Comparison of ENCODE assay signal across 17 cellular contexts in the genomic region with DNA sequence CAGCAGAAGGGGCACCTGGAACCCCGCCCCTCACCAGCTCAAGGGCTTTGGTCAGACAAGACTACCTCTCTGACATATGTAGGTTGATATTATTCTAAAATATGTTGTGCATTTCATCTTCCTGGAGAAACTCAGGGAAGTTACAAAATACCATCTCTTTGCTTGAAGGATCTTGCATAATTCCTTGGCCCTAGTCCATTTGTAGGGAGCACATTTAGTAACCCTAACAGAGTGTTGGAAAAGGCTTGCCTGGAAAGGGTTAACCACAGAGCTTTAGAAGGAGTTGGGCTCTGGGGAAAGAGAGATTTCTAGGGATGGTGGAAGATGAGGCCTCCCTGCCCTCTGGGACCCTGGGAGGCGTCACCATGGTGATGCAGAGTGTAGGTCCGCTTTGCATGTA.
A peak's percentile ranks its signal among the peaks of the same experiment; 100 is the strongest.
DNase-seq lines count a peak whose midpoint lies in the region; ATAC-seq, FAIRE-seq and TF ChIP-seq lines count a peak whose summit lies in the region.
"Had no signal": no experiment of that assay in that cellular context is flagged by ENCODE, and none has a peak within 500 bp of the region (broad histone marks: within the 10 kb centered on the region; RNA-seq: fewer than 3 reads in every experiment).

No MANE protein-coding gene starts in this region.

- H3K4me1 ChIP-seq in lower lobe of right lung (peaks cover 23% of the 10 kb centered on the region), foreskin keratinocyte (peaks cover 12% of the 10 kb centered on the region)

- no peak overlapping the region for H3K27ac ChIP-seq in lower lobe of right lung
- no peak overlapping the region for H3K27ac ChIP-seq in foreskin keratinocyte
- H3K27ac ChIP-seq: brain microvascular endothelial cell, WERI-Rb-1 had no signal

- peak overlapping the region in 1 of 2 donors; percentile 69 for H3K4me3 Mint-ChIP-seq in CD14-positive monocyte
- H3K4me3 Mint-ChIP-seq: activated CD8-positive, alpha-beta T cell treated with anti-CD3 and anti-CD28 coated beads for 36 hours had no signal

- no peak for TF ChIP-seq EP300 in Ishikawa (IDR thresholded peaks at IDR 0.05; ENCODE audit: borderline replicate concordance)

- H3K4me3 ChIP-seq in bronchial epithelial cell (ENCODE audit: low read depth, low read length) (no peak overlapping the region), lower lobe of right lung (no peak overlapping the region)
- H3K4me3 ChIP-seq: smooth muscle cell had no signal

- peak; percentile 59 to 60 for ATAC-seq in lower lobe of right lung
- no peak for ATAC-seq in HG03439 (IDR thresholded peaks at IDR 0.05; ENCODE audit: unreplicated experiment)
- no peak for ATAC-seq in foreskin keratinocyte
- ATAC-seq: activated CD8-positive, alpha-beta T cell treated with anti-CD3 and anti-CD28 coated beads for 36 hours; activated naive CD4-positive, alpha-beta T cell treated with anti-CD3 and anti-CD28 coated beads, Interleukin-2, amount 50 U/mL, for 72 hours had no signal

- peak overlapping the region; percentile 85 to 94 (median 93) for H3K27ac Mint-ChIP-seq in CD14-positive monocyte
- H3K27ac Mint-ChIP-seq: activated CD8-positive, alpha-beta T cell treated with anti-CD3 and anti-CD28 coated beads for 36 hours had no signal

- H3K9me3 Mint-ChIP-seq in CD14-positive monocyte, result peaks cover 0 to 1% (median 0%) of the 10 kb centered on the region in 7 donors
- H3K9me3 Mint-ChIP-seq: activated CD8-positive, alpha-beta T cell treated with anti-CD3 and anti-CD28 coated beads for 36 hours; activated naive CD4-positive, alpha-beta T cell treated with anti-CD3 and anti-CD28 coated beads, Interleukin-2, amount 50 U/mL, for 72 hours had no signal

- FAIRE-seq in bronchial epithelial cell (lab: Jason Lieb, UNC), result no peak

- TF ChIP-seq CTCF in CD14-positive monocyte (IDR thresholded peaks at IDR 0.05) (no peak), bronchial epithelial cell (IDR thresholded peaks at IDR 0.05; ENCODE audit: insufficient read depth, low read length, severe bottlenecking) (no peak), lower lobe of right lung (IDR thresholded peaks at IDR 0.05) (no peak), foreskin keratinocyte (conservative IDR thresholded peaks at IDR 0.05) (no peak)

- H3K36me3 Mint-ChIP-seq in CD14-positive monocyte, result no peaks in the 10 kb centered on the region
- H3K36me3 Mint-ChIP-seq: activated naive CD4-positive, alpha-beta T cell treated with anti-CD3 and anti-CD28 coated beads, Interleukin-2, amount 50 U/mL, for 72 hours had no signal

- H3K27me3 ChIP-seq in bronchial epithelial cell (ENCODE audit: control insufficient read depth, insufficient read depth, low read length), result no peaks in the 10 kb centered on the region
- H3K27me3 ChIP-seq in lower lobe of right lung (ENCODE audit: low read depth), result no peaks in the 10 kb centered on the region
- H3K27me3 ChIP-seq in foreskin keratinocyte, result no peaks in the 10 kb centered on the region
- H3K27me3 ChIP-seq: brain microvascular endothelial cell had no signal

- H3K4me1 Mint-ChIP-seq in CD14-positive monocyte, result peaks cover 76% of the 10 kb centered on the region

- no peak for TF ChIP-seq RAD21 in Ishikawa (IDR thresholded peaks at IDR 0.05; ENCODE audit: low read depth)

- intact Hi-C loops in CD14-positive monocyte (cut with micrococcal nuclease) (no loop called here), lower lobe of right lung (cut with DNase I) (no loop called here)

- H3K36me3 ChIP-seq in bronchial epithelial cell (ENCODE audit: control insufficient read depth, insufficient read depth, low read length), result no peaks in the 10 kb centered on the region
- H3K36me3 ChIP-seq in lower lobe of right lung, result no peaks in the 10 kb centered on the region
- H3K36me3 ChIP-seq: brain microvascular endothelial cell, WERI-Rb-1 had no signal

- H3K9me3 ChIP-seq in lower lobe of right lung, result no peaks in the 10 kb centered on the region

- H3K27me3 Mint-ChIP-seq in CD14-positive monocyte (ENCODE audit: low read depth in 3 of 3), result peaks cover 0 to 5% (median 0%) of the 10 kb centered on the region in 3 donors

- DNase-seq in CD14-positive monocyte (ENCODE audit: low spot score), result no peak
- peak; percentile 59 for DNase-seq in bronchial epithelial cell (ENCODE audit: low read depth)
- no peak for DNase-seq in lower lobe of right lung
- no peak for DNase-seq in SW 1271 (lab: John Stamatoyannopoulos, UW)
- DNase-seq in foreskin keratinocyte, result no peak
- no peak for DNase-seq in NCI-H510A (lab: John Stamatoyannopoulos, UW)
- DNase-seq: activated CD8-positive, alpha-beta T cell treated with anti-CD3 and anti-CD28 coated beads for 36 hours; activated T-cell treated with anti-CD3 and anti-CD28 coated beads, Interleukin-2, amount 50 U/mL, for 48 hours; brain microvascular endothelial cell; NCI-H1417; NCI-H2171; T-helper 1 cell; WERI-Rb-1 had no signal

TF ChIP-seq in Ishikawa, 13 proteins besides CTCF, POLR2A, EP300 and RAD21:
- TF ChIP-seq EGR1 (IDR thresholded peaks at IDR 0.05), result no peak
- no peak for TF ChIP-seq TAF1 (IDR thresholded peaks at IDR 0.05; ENCODE audit: low read depth)
- TF ChIP-seq TEAD4 (IDR thresholded peaks at IDR 0.05), result no peak
- TF ChIP-seq TCF12 (IDR thresholded peaks at IDR 0.05; ENCODE audit: low read depth), result no peak
- TF ChIP-seq, protein P1, sequence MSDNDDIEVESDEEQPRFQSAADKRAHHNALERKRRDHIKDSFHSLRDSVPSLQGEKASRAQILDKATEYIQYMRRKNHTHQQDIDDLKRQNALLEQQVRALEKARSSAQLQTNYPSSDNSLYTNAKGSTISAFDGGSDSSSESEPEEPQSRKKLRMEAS (IDR thresholded peaks at IDR 0.05), result no peak
- no peak for TF ChIP-seq CREB1 (IDR thresholded peaks at IDR 0.05; ENCODE audit: low read depth)
- TF ChIP-seq CEBPB (IDR thresholded peaks at IDR 0.05), result peak; percentile 92
- no peak for TF ChIP-seq ZBTB7A (IDR thresholded peaks at IDR 0.05; ENCODE audit: low read depth)

Comparison
In these comparisons a context has a peak if more than half of its experiments do, and no peak if none do; other contexts are left out.
1. ATAC-seq: peak in lower lobe of right lung (2 of 2); none in HG03439 (single experiment) and foreskin keratinocyte (single experiment).